In the genomic region with DNA sequence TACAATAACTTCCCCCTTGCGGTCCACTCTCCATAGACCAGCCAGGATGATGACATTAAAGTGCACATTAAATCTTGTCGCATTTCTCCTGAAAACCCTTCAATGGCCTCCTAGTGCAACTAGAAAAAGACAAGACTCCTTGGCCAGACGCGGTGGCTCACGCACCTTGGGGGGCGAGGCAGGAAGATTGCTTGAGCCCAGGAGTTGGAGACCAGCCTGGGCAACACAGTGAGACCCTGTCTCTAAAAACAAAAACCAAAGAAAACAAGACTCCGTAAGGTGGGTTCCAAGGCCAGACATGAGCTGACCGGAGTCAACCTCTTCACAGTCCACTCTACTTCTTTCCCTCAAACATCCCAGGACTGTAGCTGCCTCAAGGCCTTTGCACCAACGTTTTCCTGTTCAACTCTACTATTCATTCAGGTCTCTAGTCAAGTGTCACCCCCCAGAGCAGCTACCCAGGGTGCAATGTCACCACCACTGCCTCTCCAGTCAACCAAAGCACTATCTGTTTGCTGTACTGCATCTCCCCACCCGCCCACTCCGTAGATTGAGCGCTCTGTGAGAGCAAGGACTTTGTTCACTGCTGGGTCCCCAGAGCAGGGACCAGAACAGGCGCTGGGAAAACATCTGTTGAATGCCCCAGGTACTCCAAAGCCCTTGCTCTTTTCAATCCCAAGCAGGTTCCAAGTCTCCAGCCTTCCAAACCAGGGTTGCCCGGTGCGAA, we compare ENCODE assay signal across 8 cellular contexts. TPM values are rescaled to one million over a fixed set of nuclear protein-coding genes. Genes with fewer than 3 reads are reported as not detected.
A peak's percentile ranks its signal among the peaks of the same experiment; 100 is the strongest.
DNase-seq lines count a peak whose midpoint lies in the region; ATAC-seq, FAIRE-seq and TF ChIP-seq lines count a peak whose summit lies in the region.

No MANE protein-coding gene starts in this region.

- no peaks in the 10 kb centered on the region for H3F3A ChIP-seq in Loucy (ENCODE audit: low read depth)

- no peaks in the 10 kb centered on the region for H3K27me3 Mint-ChIP-seq in CD4-positive, alpha-beta T cell

- H3K4me1 Mint-ChIP-seq in CD4-positive, alpha-beta T cell (ENCODE audit: low read depth): peaks cover 34% of the 10 kb centered on the region

- H3K9me3 ChIP-seq in CD4-positive, alpha-beta T cell (ENCODE audit: control insufficient read depth, low read length): no peaks in the 10 kb centered on the region
- H3K9me3 ChIP-seq in Loucy (ENCODE audit: insufficient read depth, low read depth, low read length) (no peaks in the 10 kb centered on the region), keratinocyte (ENCODE audit: control insufficient read depth, low read depth, low read length) (no peaks in the 10 kb centered on the region)

- dilution Hi-C loops in keratinocyte (cut with MboI; ENCODE audit: extremely low pct_ligation_motif_present, low sequenced_read_pairs): no loop called here

- H3K9ac ChIP-seq in Loucy (ENCODE audit: low read depth, low read length, poor library complexity, severe bottlenecking) (peak overlapping the region; percentile 87), keratinocyte (ENCODE audit: control insufficient read depth, extremely low read depth, insufficient read depth, low read length) (peak overlapping the region; percentile 94)

- TF ChIP-seq CTCF in CD4-positive, alpha-beta T cell (IDR thresholded peaks at IDR 0.05): no peak
- TF ChIP-seq CTCF in Loucy (conservative IDR thresholded peaks at IDR 0.05; ENCODE audit: low read length) (no peak), keratinocyte (optimal IDR thresholded peaks at IDR 0.05 in 1 of 3, IDR thresholded peaks at IDR 0.05 in 1 of 3, conservative IDR thresholded peaks at IDR 0.05 in 1 of 3; ENCODE audit: extremely low read depth in 1 of 3, insufficient read depth in 2 of 3, low read length in 3 of 3) (no peak)

- H3K9me1 ChIP-seq in keratinocyte (ENCODE audit: control insufficient read depth, extremely low read depth, insufficient read depth, low read length): no peaks in the 10 kb centered on the region

- peaks cover 9% of the 10 kb centered on the region; the same call in 1 of the 2 replicates for H3K36me3 ChIP-seq in Loucy (ENCODE audit: insufficient read depth, low read length)
- peaks cover 8 to 13% of the 10 kb centered on the region in 2 experiments for H3K36me3 ChIP-seq in keratinocyte (ENCODE audit: control insufficient read depth in 2 of 2, extremely low read depth in 1 of 2, insufficient read depth in 2 of 2, low read length in 2 of 2)

- no peaks in the 10 kb centered on the region for H3K27me3 ChIP-seq in CD4-positive, alpha-beta T cell (ENCODE audit: control insufficient read depth, insufficient read depth, low read length)
- H3K27me3 ChIP-seq in Loucy (ENCODE audit: insufficient read depth, low read length, poor library complexity, severe bottlenecking) (no peaks in the 10 kb centered on the region), keratinocyte (ENCODE audit: control insufficient read depth, extremely low read depth, insufficient read depth, low read length) (no peaks in the 10 kb centered on the region)

- DNase-seq in CD4-positive, alpha-beta T cell: peak in 5 of 10 experiments; percentile 3 to 34 (median 14)
- DNase-seq in activated naive CD4-positive, alpha-beta T cell treated with anti-CD3 and anti-CD28 coated beads, Interleukin-2, amount 50 U/mL, for 72 hours (ENCODE audit: low spot score in 2 of 2): peak in 1 of 2 donors; percentile 28
- no peak for DNase-seq in keratinocyte (ENCODE audit: low read depth, low spot score)
- DNase-seq in stimulated activated CD4-positive, alpha-beta T cell treated with anti-CD3 and anti-CD28 coated beads, Interleukin-4, amount 100 ng/mL, for 48 hours (ENCODE audit: low read depth in 2 of 2): peak; percentile 12
- no peak for DNase-seq in ACHN

- no peak for ATAC-seq in CD4-positive, alpha-beta T cell (ENCODE audit: poor library complexity)
- ATAC-seq in GM21381 (IDR thresholded peaks at IDR 0.05; ENCODE audit: unreplicated experiment) (peak; percentile 14), HG02884 (IDR thresholded peaks at IDR 0.05; ENCODE audit: unreplicated experiment) (no peak)
- ATAC-seq in activated naive CD4-positive, alpha-beta T cell treated with anti-CD3 and anti-CD28 coated beads, Interleukin-2, amount 50 U/mL, for 72 hours: peak; percentile 16

- FAIRE-seq in keratinocyte (lab: Jason Lieb, UNC): no peak

- CTCF ChIA-PET in CD4-positive, alpha-beta T cell (lab: Charles Lee): no interaction called here

- POLR2A ChIA-PET in CD4-positive, alpha-beta T cell (lab: Charles Lee): interaction anchor here (0.6 to 1.9 kb wide), 12 partner anchors 9 to 658 kb away, joined by 3 to 14 read pairs (median 4); a partner anchor contains a TSS

- H3K4me3 ChIP-seq in Loucy (ENCODE audit: low read length, poor library complexity, severe bottlenecking) (peak overlapping the region; percentile 94), keratinocyte (ENCODE audit: control insufficient read depth in 2 of 3, extremely low read depth in 1 of 3, insufficient read depth in 2 of 3, low read depth in 1 of 3, low read length in 3 of 3) (peak overlapping the region; percentile 61 to 89 (median 86))

- H3K4me2 ChIP-seq in Loucy (ENCODE audit: low read depth, low read length, poor library complexity, severe bottlenecking) (peak overlapping the region; percentile 89), keratinocyte (ENCODE audit: control insufficient read depth, extremely low read depth, insufficient read depth, low read depth, low read length) (peak overlapping the region; percentile 92)

- H3K27ac ChIP-seq in CD4-positive, alpha-beta T cell (ENCODE audit: low read depth, low read length): peak overlapping the region; percentile 78
- H3K27ac ChIP-seq in keratinocyte (ENCODE audit: control insufficient read depth, insufficient read depth, low read length): peak overlapping the region; percentile 87

- peaks cover 31% of the 10 kb centered on the region for H3K4me1 ChIP-seq in Loucy (ENCODE audit: insufficient read depth, low read length, poor library complexity, severe bottlenecking)
- peaks cover 19% of the 10 kb centered on the region for H3K4me1 ChIP-seq in keratinocyte (ENCODE audit: control insufficient read depth, extremely low read depth, insufficient read depth, low read length)

- H3K27ac Mint-ChIP-seq in CD4-positive, alpha-beta T cell: peak overlapping the region; percentile 88
- H3K27ac Mint-ChIP-seq in activated naive CD4-positive, alpha-beta T cell treated with anti-CD3 and anti-CD28 coated beads, Interleukin-2, amount 50 U/mL, for 72 hours: peak overlapping the region; percentile 97 to 99

- in situ Hi-C loops in ACHN (cut with HindIII; ENCODE audit: low pct_ligation_motif_present, low pct_unique_long_range_greater_than_20kb, low sequenced_read_pairs): no loop called here

- H3K4me3 Mint-ChIP-seq in CD4-positive, alpha-beta T cell: peak overlapping the region; percentile 98

- no peaks in the 10 kb centered on the region for H3K9me3 Mint-ChIP-seq in CD4-positive, alpha-beta T cell
- no peaks in the 10 kb centered on the region for H3K9me3 Mint-ChIP-seq in activated naive CD4-positive, alpha-beta T cell treated with anti-CD3 and anti-CD28 coated beads, Interleukin-2, amount 50 U/mL, for 72 hours

- H2AFZ ChIP-seq in Loucy (ENCODE audit: low read length) (peak overlapping the region; percentile 83), keratinocyte (ENCODE audit: control insufficient read depth, low read length) (peak overlapping the region; percentile 85)

- H4K20me1 ChIP-seq in Loucy (ENCODE audit: insufficient read depth, low read length, poor library complexity, severe bottlenecking) (peaks cover 3% of the 10 kb centered on the region), keratinocyte (ENCODE audit: control insufficient read depth, extremely low read depth, insufficient read depth, low read length) (no peaks in the 10 kb centered on the region)

- H3K79me2 ChIP-seq in Loucy (ENCODE audit: insufficient read depth, low read length) (peaks cover 40% of the 10 kb centered on the region), keratinocyte (ENCODE audit: control insufficient read depth, insufficient read depth, low read length) (peaks cover 34% of the 10 kb centered on the region)

- H3K9me2 ChIP-seq in Loucy (replicated peaks; ENCODE audit: low read depth, low read length): no peaks in the 10 kb centered on the region

- H3K36me3 Mint-ChIP-seq in CD4-positive, alpha-beta T cell (ENCODE audit: low read depth): peaks cover 43% of the 10 kb centered on the region
- H3K36me3 Mint-ChIP-seq in activated naive CD4-positive, alpha-beta T cell treated with anti-CD3 and anti-CD28 coated beads, Interleukin-2, amount 50 U/mL, for 72 hours: peaks cover 10 to 32% of the 10 kb centered on the region in 2 donors

- intact Hi-C loops in CD4-positive, alpha-beta T cell (cut with DNase I, micrococcal nuclease): loop anchor here (1.0 to 10.0 kb wide), 9 partner anchors 72 to 1986 kb away; a partner anchor contains a TSS

RNA-seq across cellular contexts. Expression of a gene that starts 0.7 kb away (rescaled TPM):
- total RNA-seq in CD4-positive, alpha-beta T cell: 1 to 10 TPM; 5.6 to 6.6 TPM
- 10 to 100 TPM; 16.3 to 18.6 TPM for total RNA-seq in activated naive CD4-positive, alpha-beta T cell treated with anti-CD3 and anti-CD28 coated beads, Interleukin-2, amount 50 U/mL, for 72 hours
- 11.1 to 16.6 TPM (median 11.4 TPM) in 3 replicates for polyA plus RNA-seq in keratinocyte
- 10.0 TPM for polyA plus RNA-seq in keratinocyte (2011; ENCODE audit: low read depth)
- polyA plus RNA-seq in keratinocyte (2011; cell fraction: cytosol; rRNA removed): 11.3 and 15.4 TPM in 2 replicates
- 9.9 and 11.7 TPM in 2 replicates for polyA plus RNA-seq in keratinocyte (2011; cell fraction: nucleus; rRNA removed)
- polyA plus RNA-seq in keratinocyte (2012; ENCODE audit: low replicate concordance): 11.3 and 13.0 TPM in 2 replicates
- polyA minus RNA-seq in keratinocyte: 4.0 to 7.0 TPM (median 4.2 TPM) in 3 replicates
- 12.3 TPM for polyA minus RNA-seq in keratinocyte (2011; cell fraction: cytosol; rRNA and poly(A)+ RNA removed)
- polyA minus RNA-seq in keratinocyte (2011; cell fraction: nucleus; rRNA and poly(A)+ RNA removed): 1.1 and 3.3 TPM in 2 replicates

RNA-seq across cellular contexts. Expression of a gene that starts 1.1 kb away (rescaled TPM):
- 10 to 100 TPM; 19.2 to 20.3 TPM for total RNA-seq in CD4-positive, alpha-beta T cell
- 100 to 1,000 TPM in 1 of 2 donors, 10 to 100 TPM in 1; 72.2 to 107 TPM for total RNA-seq in activated naive CD4-positive, alpha-beta T cell treated with anti-CD3 and anti-CD28 coated beads, Interleukin-2, amount 50 U/mL, for 72 hours
- polyA plus RNA-seq in keratinocyte: 140 to 174 TPM (median 161 TPM) in 3 replicates
- polyA plus RNA-seq in keratinocyte (2011; ENCODE audit: low read depth): 54.9 TPM
- 168 and 172 TPM in 2 replicates for polyA plus RNA-seq in keratinocyte (2011; cell fraction: cytosol; rRNA removed)
- 47.2 and 47.5 TPM in 2 replicates for polyA plus RNA-seq in keratinocyte (2011; cell fraction: nucleus; rRNA removed)
- polyA plus RNA-seq in keratinocyte (2012; ENCODE audit: low replicate concordance): 144 and 189 TPM in 2 replicates
- polyA minus RNA-seq in keratinocyte: 57.8 to 120 TPM (median 116 TPM) in 3 replicates
- polyA minus RNA-seq in keratinocyte (2011; cell fraction: cytosol; rRNA and poly(A)+ RNA removed): 164 TPM
- 17.3 and 18.8 TPM in 2 replicates for polyA minus RNA-seq in keratinocyte (2011; cell fraction: nucleus; rRNA and poly(A)+ RNA removed)

RNA-seq across cellular contexts. Expression of a gene that starts 46.3 kb away (rescaled TPM):
- total RNA-seq in CD4-positive, alpha-beta T cell: under 1 TPM; 0.33 to 0.45 TPM
- under 1 TPM in 1 of 2 donors, not detected in 1; 0.18 TPM for total RNA-seq in activated naive CD4-positive, alpha-beta T cell treated with anti-CD3 and anti-CD28 coated beads, Interleukin-2, amount 50 U/mL, for 72 hours
- not detected in 3 replicates for polyA plus RNA-seq in keratinocyte
- polyA plus RNA-seq in keratinocyte (2011; ENCODE audit: low read depth): not detected
- polyA plus RNA-seq in keratinocyte (2011; cell fraction: cytosol; rRNA removed): not detected in 2 replicates
- not detected in 2 replicates for polyA plus RNA-seq in keratinocyte (2011; cell fraction: nucleus; rRNA removed)
- polyA plus RNA-seq in keratinocyte (2012; ENCODE audit: low replicate concordance): 0.08 TPM in 1 of 2 replicates, not detected in the other
- not detected in 3 replicates for polyA minus RNA-seq in keratinocyte
- not detected for polyA minus RNA-seq in keratinocyte (2011; cell fraction: cytosol; rRNA and poly(A)+ RNA removed)
- polyA minus RNA-seq in keratinocyte (2011; cell fraction: nucleus; rRNA and poly(A)+ RNA removed): not detected in 2 replicates

Comparison
In these comparisons a context has a peak if more than half of its experiments do, and no peak if none do; other contexts are left out.
1. ATAC-seq: peak in GM21381 (single experiment) and activated naive CD4-positive, alpha-beta T cell treated with anti-CD3 and anti-CD28 coated beads, Interleukin-2, amount 50 U/mL, for 72 hours (2 of 2); none in CD4-positive, alpha-beta T cell (single experiment) and HG02884 (single experiment).
2. DNase-seq: peak in stimulated activated CD4-positive, alpha-beta T cell treated with anti-CD3 and anti-CD28 coated beads, Interleukin-4, amount 100 ng/mL, for 48 hours (2 of 2); none in keratinocyte (single experiment) and ACHN (single experiment).